Comparison of ENCODE assay signal across 11 cellular contexts in genomic region chr17:75983501-75984181, GRCh38. TPM values are rescaled to one million over a fixed set of nuclear protein-coding genes. Genes with fewer than 3 reads are reported as not detected.
DNase-seq lines count a peak whose midpoint lies in the region; ATAC-seq and TF ChIP-seq lines count a peak whose summit lies in the region.
"Had no signal": no experiment of that assay in that cellular context is flagged by ENCODE, and none has a peak within 500 bp of the region (broad histone marks: within the 10 kb centered on the region; RNA-seq: fewer than 3 reads in every experiment).

No MANE protein-coding gene starts in this region.

- H3K4me3 ChIP-seq in OCI-LY3 (ENCODE audit: low read length) (no peak overlapping the region), esophagus squamous epithelium (no peak overlapping the region), osteoblast (ENCODE audit: insufficient read depth, low read length) (no peak overlapping the region)

- H3K27me3 ChIP-seq in H9 (ENCODE audit: insufficient read depth, low read length) (no peaks in the 10 kb centered on the region), OCI-LY3 (ENCODE audit: low read depth, low read length) (no peaks in the 10 kb centered on the region), esophagus squamous epithelium (no peaks in the 10 kb centered on the region), osteoblast (ENCODE audit: insufficient read depth, low read length) (no peaks in the 10 kb centered on the region)

- H4K20me1 ChIP-seq in H9 (ENCODE audit: control insufficient read depth, insufficient read depth, insufficient read length) (no peaks in the 10 kb centered on the region), OCI-LY3 (ENCODE audit: insufficient read depth, low read length) (no peaks in the 10 kb centered on the region), osteoblast (ENCODE audit: insufficient read depth, low read length) (no peaks in the 10 kb centered on the region)

- H2BK12ac ChIP-seq in H9 (ENCODE audit: insufficient read length, low read depth, low read length) = no peak overlapping the region

- TF ChIP-seq CTCF in H9 (conservative IDR thresholded peaks at IDR 0.05) (no peak), OCI-LY3 (IDR thresholded peaks at IDR 0.05; ENCODE audit: low read depth, low read length) (no peak), esophagus squamous epithelium (IDR thresholded peaks at IDR 0.05) (no peak), osteoblast (IDR thresholded peaks at IDR 0.05; ENCODE audit: extremely low read depth, low read depth, low read length) (no peak)

- no peak overlapping the region for H4K91ac ChIP-seq in H9 (ENCODE audit: insufficient read length, low read depth, low read length)

- peaks cover 40 to 52% of the 10 kb centered on the region in 2 experiments for H3K4me1 Mint-ChIP-seq in H9

- H2AK5ac ChIP-seq in H9 (ENCODE audit: insufficient read length, low read length) = no peak overlapping the region

- H3K36me3 ChIP-seq in OCI-LY3 (replicated peaks; ENCODE audit: low read depth, low read length) (no peaks in the 10 kb centered on the region), esophagus squamous epithelium (peaks cover 0 to 17% (median 0%) of the 10 kb centered on the region in 3 donors), osteoblast (ENCODE audit: insufficient read depth, low read length) (no peaks in the 10 kb centered on the region)

- H3K27me3 Mint-ChIP-seq in H9 (ENCODE audit: low read depth) = no peaks in the 10 kb centered on the region

- H2BK120ac ChIP-seq in H9 (ENCODE audit: low read depth, low read length, poor library complexity, severe bottlenecking) = no peak overlapping the region

- peak overlapping the region; percentile 81 to 91 (median 84); a peak in 6 of 7 replicates for H3K27ac Mint-ChIP-seq in H9
- H3K27ac Mint-ChIP-seq: activated T-helper 2 cell treated with anti-CD3 and anti-CD28 coated beads, Interferon-gamma antibody, Interleukin-2, Interleukin-4, amounts not matched to agents 10 μg/mL and 5 μg/mL and 100 μg/mL, durations not matched to agents 14 hours and 24 hours and 36 hours had no signal

- H3K9me3 ChIP-seq in H9 (ENCODE audit: control insufficient read depth, low read depth, low read length) (no peaks in the 10 kb centered on the region), OCI-LY3 (ENCODE audit: insufficient read depth, low read length) (no peaks in the 10 kb centered on the region), esophagus squamous epithelium (no peaks in the 10 kb centered on the region), osteoblast (ENCODE audit: low read depth, low read length) (no peaks in the 10 kb centered on the region)

- no peak for TF ChIP-seq POLR2A in esophagus squamous epithelium (IDR thresholded peaks at IDR 0.05)

- peaks cover 0 to 10% (median 5%) of the 10 kb centered on the region in 3 experiments; a peak in 3 of 7 replicates for H3K36me3 Mint-ChIP-seq in H9 (ENCODE audit: insufficient read depth in 1 of 3, low read depth in 3 of 3)

- no peak overlapping the region for H2BK20ac ChIP-seq in H9 (ENCODE audit: low read depth, low read length, poor library complexity, severe bottlenecking)

- DNase-seq in H9 = peak; percentile 90
- no peak for DNase-seq in esophagus squamous epithelium (lab: John Stamatoyannopoulos, UW)
- peak; percentile 11 for DNase-seq in osteoblast (ENCODE audit: insufficient read length, low spot score, missing footprints)
- no peak for DNase-seq in nucleus accumbens (lab: John Stamatoyannopoulos, UW)
- DNase-seq in effector CD8-positive, alpha-beta T cell (lab: John Stamatoyannopoulos, UW) = no peak
- DNase-seq: NCI-H748 treated with DMSO at 0.1 percent for 48 hours; stimulated activated naive CD4-positive, alpha-beta T cell had no signal

- peaks cover 6% of the 10 kb centered on the region for H3K23me2 ChIP-seq in H9 (ENCODE audit: insufficient read length, low read depth, low read length, poor library complexity, severe bottlenecking)

- no CpG with 5 or more reads among the region's 6 CpGs for WGBS in H9 (ENCODE audit: extremely low coverage, insufficient read length, low lambda C conversion rate)
- 33 to 56% methylated on average over 6 of the region's 6 CpGs for WGBS in esophagus squamous epithelium, 2 donors

- H3K23ac ChIP-seq in H9 (ENCODE audit: insufficient read length, low read depth, low read length) = no peak overlapping the region

- intact Hi-C loops in esophagus squamous epithelium (cut with DNase I) = no loop called here

- H3K9ac ChIP-seq in H9 (ENCODE audit: extremely low read depth, insufficient read length, low read length) = no peak overlapping the region
- no peak overlapping the region for H3K9ac ChIP-seq in OCI-LY3 (ENCODE audit: low read length)

- H2BK15ac ChIP-seq in H9 (ENCODE audit: low read depth, low read length) = no peak overlapping the region

- no peak overlapping the region for H4K8ac ChIP-seq in H9 (replicated peaks; ENCODE audit: insufficient read length, low read depth, low read length)

- H3K9me3 Mint-ChIP-seq in H9 = no peaks in the 10 kb centered on the region
- H3K9me3 Mint-ChIP-seq: activated T-helper 2 cell treated with anti-CD3 and anti-CD28 coated beads, Interferon-gamma antibody, Interleukin-2, Interleukin-4, amounts not matched to agents 10 μg/mL and 5 μg/mL and 100 μg/mL, durations not matched to agents 14 hours and 24 hours and 36 hours had no signal

- H2AFZ ChIP-seq in H9 (ENCODE audit: low read length) = no peak overlapping the region
- H2AFZ ChIP-seq in OCI-LY3 (ENCODE audit: low read depth, low read length) = no peak overlapping the region
- no peak overlapping the region for H2AFZ ChIP-seq in osteoblast (ENCODE audit: low read length)

- no peak overlapping the region for H3T11ph ChIP-seq in H9 (ENCODE audit: low read length)

- H3K4me2 ChIP-seq in H9 (ENCODE audit: insufficient read depth, insufficient read length, low read length) (peak overlapping the region; percentile 0), OCI-LY3 (ENCODE audit: low read length) (peak overlapping the region; percentile 31), osteoblast (ENCODE audit: insufficient read depth, low read length) (peak overlapping the region; percentile 39)

- no peak overlapping the region for H3K14ac ChIP-seq in H9 (ENCODE audit: insufficient read depth, low read length)

- H3K4ac ChIP-seq in H9 (ENCODE audit: low read depth, low read length) = no peak overlapping the region

- H2BK5ac ChIP-seq in H9 (ENCODE audit: insufficient read length, low read length) = no peak overlapping the region

- H3K79me2 ChIP-seq in H9 (ENCODE audit: insufficient read depth, low read length) = peaks cover 2% of the 10 kb centered on the region; the same call in 1 of the 2 replicates
- peaks cover 9% of the 10 kb centered on the region for H3K79me2 ChIP-seq in OCI-LY3 (ENCODE audit: low read length)
- peaks cover 27% of the 10 kb centered on the region for H3K79me2 ChIP-seq in osteoblast (ENCODE audit: insufficient read depth, low read length)

- no peaks in the 10 kb centered on the region for H3K79me1 ChIP-seq in H9 (ENCODE audit: insufficient read depth, low read depth, low read length, poor library complexity, severe bottlenecking)

- peak overlapping the region; percentile 48 to 70 for H3K4me3 Mint-ChIP-seq in H9

- no peak overlapping the region for H3K56ac ChIP-seq in H9 (ENCODE audit: insufficient read length, low read depth, low read length)

- ATAC-seq in GM21619 (IDR thresholded peaks at IDR 0.05; ENCODE audit: unreplicated experiment) (no peak), GM21390 (IDR thresholded peaks at IDR 0.05; ENCODE audit: unreplicated experiment) (no peak)

- H3K18ac ChIP-seq in H9 (ENCODE audit: insufficient read length, low read depth, low read length) = no peak overlapping the region

- peak overlapping the region; percentile 50 for H3K27ac ChIP-seq in H9 (ENCODE audit: insufficient read length, low read depth, low read length)
- no peak overlapping the region for H3K27ac ChIP-seq in OCI-LY3 (ENCODE audit: low read length)
- peak overlapping the region; percentile 56 to 99 (median 98) for H3K27ac ChIP-seq in esophagus squamous epithelium
- no peak overlapping the region for H3K27ac ChIP-seq in osteoblast (ENCODE audit: low read depth, low read length)

- no peak overlapping the region for H4K5ac ChIP-seq in H9 (ENCODE audit: insufficient read length, low read depth, low read length)

- H3K4me1 ChIP-seq in H9 (ENCODE audit: insufficient read depth, low read length) = peaks cover 8% of the 10 kb centered on the region; the same call in 1 of the 2 replicates
- H3K4me1 ChIP-seq in OCI-LY3 (ENCODE audit: low read length) = peaks cover 13% of the 10 kb centered on the region
- peaks cover 9 to 58% (median 32%) of the 10 kb centered on the region in 3 donors for H3K4me1 ChIP-seq in esophagus squamous epithelium
- peaks cover 15% of the 10 kb centered on the region for H3K4me1 ChIP-seq in osteoblast (ENCODE audit: insufficient read depth, low read length)

RNA-seq across cellular contexts. Expression of gene TEN1, which starts 4.6 kb away (rescaled TPM):
- 19.3 and 19.9 TPM in 2 replicates for total RNA-seq in H9 (2021)
- total RNA-seq in esophagus squamous epithelium = 10 to 100 TPM; 24.6 to 40.6 (median 26.2) TPM
- total RNA-seq in osteoblast = 23.2 and 23.6 TPM in 2 replicates

RNA-seq across cellular contexts. Expression of gene ACOX1, which starts 4.7 kb away (rescaled TPM):
- total RNA-seq in H9 (2021) (27.2 and 27.4 TPM in 2 replicates), esophagus squamous epithelium (10 to 100 TPM; 46.9 to 73.3 (median 62.3) TPM), osteoblast (59.2 and 59.4 TPM in 2 replicates)

RNA-seq across cellular contexts. Expression of gene CDK3, which starts 17.0 kb away (rescaled TPM):
- 11.7 and 14.3 TPM in 2 replicates for total RNA-seq in H9 (2021)
- total RNA-seq in esophagus squamous epithelium = 1 to 10 TPM; 2.4 to 6.6 (median 3.6) TPM
- total RNA-seq in osteoblast = 0.72 and 0.88 TPM in 2 replicates

RNA-seq across cellular contexts. Expression of gene FBF1, which starts 42.8 kb away (rescaled TPM):
- 8.3 and 9.7 TPM in 2 replicates for total RNA-seq in H9 (2021)
- 10 to 100 TPM; 13.9 to 18.3 (median 15.5) TPM for total RNA-seq in esophagus squamous epithelium
- 14.1 and 17.1 TPM in 2 replicates for total RNA-seq in osteoblast

RNA-seq across cellular contexts. Expression of gene EVPL, which starts 43.5 kb away (rescaled TPM):
- total RNA-seq in H9 (2021) (0.48 and 0.53 TPM in 2 replicates), esophagus squamous epithelium (100 to 1,000 TPM; 132 to 604 (median 223) TPM), osteoblast (not detected in 2 replicates)
- total RNA-seq: activated T-helper 2 cell treated with anti-CD3 and anti-CD28 coated beads, Interferon-gamma antibody, Interleukin-2, Interleukin-4, amounts not matched to agents 10 μg/mL and 5 μg/mL and 100 μg/mL, durations not matched to agents 14 hours and 24 hours and 36 hours had no signal

Comparison
In these comparisons a context has a peak if more than half of its experiments do, and no peak if none do; other contexts are left out.
1. DNase-seq: peak in H9 (single experiment) and osteoblast (single experiment); none in esophagus squamous epithelium (single experiment), nucleus accumbens (0 of 56) and effector CD8-positive, alpha-beta T cell (single experiment).
2. H3K27ac ChIP-seq: peak in H9 (single experiment) and esophagus squamous epithelium (4 of 4); none in OCI-LY3 (single experiment) and osteoblast (single experiment).
3. Peak in every context shown above with its lines, with median percentiles within 50 percentile points of each other: H3K4me2 ChIP-seq.